1 cellular context compared by ENCODE assay signal in the genomic region with DNA sequence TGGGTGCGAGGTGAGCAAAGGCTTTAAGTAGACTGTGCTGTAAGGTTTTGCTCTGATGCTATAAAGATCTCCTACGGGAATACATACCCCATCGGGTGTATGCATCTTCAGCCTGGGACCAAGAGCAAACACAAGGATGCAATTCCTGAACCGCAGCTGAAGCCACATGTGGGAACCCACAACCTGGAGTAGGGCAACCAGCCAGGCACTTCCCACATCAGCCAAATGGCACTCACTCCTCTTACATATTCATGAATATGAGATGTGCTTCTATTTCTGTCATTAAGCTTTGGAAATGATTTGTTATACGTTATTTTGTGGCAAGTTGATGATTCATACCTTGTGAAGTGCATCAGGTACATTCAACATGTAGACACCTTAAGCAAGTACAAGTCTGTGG.
TF ChIP-seq lines count a peak whose summit lies in the region.

No MANE protein-coding gene starts in this region.

TF ChIP-seq in H1, 55 proteins besides CTCF, POLR2A, EP300 and RAD21 (continued from another document):
- TF ChIP-seq CBX8 (IDR thresholded peaks at IDR 0.05; ENCODE audit: borderline replicate concordance, low read depth, low read length) (no peak), RFX5 (IDR thresholded peaks at IDR 0.05; ENCODE audit: borderline replicate concordance, low read depth, low read length) (no peak)
